ENCODE assay signal across 1 cellular context in the genomic region with DNA sequence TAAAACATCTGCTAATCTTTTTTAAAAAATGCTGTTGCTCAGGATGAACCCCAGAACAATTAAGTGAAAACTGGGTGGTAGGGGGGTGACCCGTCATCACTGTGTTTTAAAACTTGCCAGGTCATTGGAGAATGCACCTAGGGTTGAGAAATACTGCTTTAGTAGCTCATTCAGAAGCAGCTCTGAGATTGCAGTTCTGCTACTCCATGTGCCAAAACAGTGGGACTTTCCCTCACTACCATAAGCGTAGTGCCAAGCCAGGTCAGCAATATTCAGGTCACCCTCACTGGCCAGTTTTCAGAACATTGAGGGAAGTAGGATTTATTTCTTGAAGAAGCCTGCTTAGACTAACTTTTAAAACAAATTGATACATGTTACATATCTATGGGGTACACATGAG.
TF ChIP-seq lines count a peak whose summit lies in the region.

No MANE protein-coding gene starts in this region.

TF ChIP-seq in GM23338, 12 proteins besides CTCF, POLR2A, EP300 and RAD21 (continued from another document):
- TF ChIP-seq, protein P1, sequence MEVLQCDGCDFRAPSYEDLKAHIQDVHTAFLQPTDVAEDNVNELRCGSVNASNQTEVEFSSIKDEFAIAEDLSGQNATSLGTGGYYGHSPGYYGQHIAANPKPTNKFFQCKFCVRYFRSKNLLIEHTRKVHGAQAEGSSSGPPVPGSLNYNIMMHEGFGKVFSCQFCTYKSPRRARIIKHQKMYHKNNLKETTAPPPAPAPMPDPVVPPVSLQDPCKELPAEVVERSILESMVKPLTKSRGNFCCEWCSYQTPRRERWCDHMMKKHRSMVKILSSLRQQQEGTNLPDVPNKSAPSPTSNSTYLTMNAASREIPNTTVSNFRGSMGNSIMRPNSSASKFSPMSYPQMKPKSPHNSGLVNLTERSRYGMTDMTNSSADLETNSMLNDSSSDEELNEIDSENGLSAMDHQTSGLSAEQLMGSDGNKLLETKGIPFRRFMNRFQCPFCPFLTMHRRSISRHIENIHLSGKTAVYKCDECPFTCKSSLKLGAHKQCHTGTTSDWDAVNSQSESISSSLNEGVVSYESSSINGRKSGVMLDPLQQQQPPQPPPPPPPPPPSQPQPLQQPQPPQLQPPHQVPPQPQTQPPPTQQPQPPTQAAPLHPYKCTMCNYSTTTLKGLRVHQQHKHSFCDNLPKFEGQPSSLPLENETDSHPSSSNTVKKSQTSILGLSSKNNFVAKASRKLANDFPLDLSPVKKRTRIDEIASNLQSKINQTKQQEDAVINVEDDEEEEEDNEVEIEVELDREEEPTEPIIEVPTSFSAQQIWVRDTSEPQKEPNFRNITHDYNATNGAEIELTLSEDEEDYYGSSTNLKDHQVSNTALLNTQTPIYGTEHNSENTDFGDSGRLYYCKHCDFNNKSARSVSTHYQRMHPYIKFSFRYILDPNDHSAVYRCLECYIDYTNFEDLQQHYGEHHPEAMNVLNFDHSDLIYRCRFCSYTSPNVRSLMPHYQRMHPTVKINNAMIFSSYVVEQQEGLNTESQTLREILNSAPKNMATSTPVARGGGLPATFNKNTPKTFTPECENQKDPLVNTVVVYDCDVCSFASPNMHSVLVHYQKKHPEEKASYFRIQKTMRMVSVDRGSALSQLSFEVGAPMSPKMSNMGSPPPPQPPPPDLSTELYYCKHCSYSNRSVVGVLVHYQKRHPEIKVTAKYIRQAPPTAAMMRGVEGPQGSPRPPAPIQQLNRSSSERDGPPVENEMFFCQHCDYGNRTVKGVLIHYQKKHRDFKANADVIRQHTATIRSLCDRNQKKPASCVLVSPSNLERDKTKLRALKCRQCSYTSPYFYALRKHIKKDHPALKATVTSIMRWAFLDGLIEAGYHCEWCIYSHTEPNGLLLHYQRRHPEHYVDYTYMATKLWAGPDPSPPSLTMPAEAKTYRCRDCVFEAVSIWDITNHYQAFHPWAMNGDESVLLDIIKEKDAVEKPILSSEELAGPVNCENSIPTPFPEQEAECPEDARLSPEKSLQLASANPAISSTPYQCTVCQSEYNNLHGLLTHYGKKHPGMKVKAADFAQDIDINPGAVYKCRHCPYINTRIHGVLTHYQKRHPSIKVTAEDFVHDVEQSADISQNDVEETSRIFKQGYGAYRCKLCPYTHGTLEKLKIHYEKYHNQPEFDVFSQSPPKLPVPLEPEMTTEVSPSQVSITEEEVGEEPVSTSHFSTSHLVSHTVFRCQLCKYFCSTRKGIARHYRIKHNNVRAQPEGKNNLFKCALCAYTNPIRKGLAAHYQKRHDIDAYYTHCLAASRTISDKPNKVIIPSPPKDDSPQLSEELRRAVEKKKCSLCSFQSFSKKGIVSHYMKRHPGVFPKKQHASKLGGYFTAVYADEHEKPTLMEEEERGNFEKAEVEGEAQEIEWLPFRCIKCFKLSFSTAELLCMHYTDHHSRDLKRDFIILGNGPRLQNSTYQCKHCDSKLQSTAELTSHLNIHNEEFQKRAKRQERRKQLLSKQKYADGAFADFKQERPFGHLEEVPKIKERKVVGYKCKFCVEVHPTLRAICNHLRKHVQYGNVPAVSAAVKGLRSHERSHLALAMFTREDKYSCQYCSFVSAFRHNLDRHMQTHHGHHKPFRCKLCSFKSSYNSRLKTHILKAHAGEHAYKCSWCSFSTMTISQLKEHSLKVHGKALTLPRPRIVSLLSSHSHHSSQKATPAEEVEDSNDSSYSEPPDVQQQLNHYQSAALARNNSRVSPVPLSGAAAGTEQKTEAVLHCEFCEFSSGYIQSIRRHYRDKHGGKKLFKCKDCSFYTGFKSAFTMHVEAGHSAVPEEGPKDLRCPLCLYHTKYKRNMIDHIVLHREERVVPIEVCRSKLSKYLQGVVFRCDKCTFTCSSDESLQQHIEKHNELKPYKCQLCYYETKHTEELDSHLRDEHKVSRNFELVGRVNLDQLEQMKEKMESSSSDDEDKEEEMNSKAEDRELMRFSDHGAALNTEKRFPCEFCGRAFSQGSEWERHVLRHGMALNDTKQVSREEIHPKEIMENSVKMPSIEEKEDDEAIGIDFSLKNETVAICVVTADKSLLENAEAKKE (CRISPR knock-in tag; IDR thresholded peaks at IDR 0.05), result no peak
- TF ChIP-seq CREB1 (CRISPR knock-in tag; IDR thresholded peaks at IDR 0.05; ENCODE audit: low read depth), result no peak
- no peak for TF ChIP-seq ZNF331 (CRISPR knock-in tag; IDR thresholded peaks at IDR 0.05; ENCODE audit: low read depth)
- no peak for TF ChIP-seq NANOG (IDR thresholded peaks at IDR 0.05; ENCODE audit: borderline replicate concordance)
- no peak for TF ChIP-seq STAT1 (IDR thresholded peaks at IDR 0.05; ENCODE audit: unreplicated experiment)
